28 cellular contexts compared by ENCODE assay signal in the genomic region with DNA sequence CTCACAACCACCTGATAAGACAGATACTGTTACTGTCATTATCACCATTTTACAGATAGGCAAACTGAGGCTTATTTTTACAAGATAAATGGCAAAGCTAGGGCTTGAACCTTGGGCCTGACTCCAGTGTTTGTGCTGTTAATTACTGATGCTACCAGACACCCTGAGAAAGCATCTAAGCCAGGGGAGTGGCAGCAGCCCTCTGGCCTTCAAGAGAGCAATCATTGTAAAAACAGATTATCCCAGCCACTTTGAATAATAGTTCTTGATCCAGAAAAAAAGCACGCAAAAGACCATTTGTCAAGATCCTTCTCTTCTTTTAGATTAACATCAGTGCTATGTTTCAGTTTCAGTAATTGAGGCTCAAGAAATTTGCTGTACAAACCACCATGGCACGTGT.
"Had no signal": no experiment of that assay in that cellular context is flagged by ENCODE, and none has a peak within 500 bp of the region (broad histone marks: within the 10 kb centered on the region; RNA-seq: fewer than 3 reads in every experiment).

No MANE protein-coding gene starts in this region.

- H3K4me3 ChIP-seq: adrenal gland, MG63, Peyer's patch, SJCRH30 had no signal

- H3K9me3 ChIP-seq: adrenal gland, MG63, Peyer's patch, SJCRH30, SK-N-SH had no signal

- H3K27me3 ChIP-seq: adrenal gland, MG63, Peyer's patch, SJCRH30 had no signal

- ATAC-seq: activated CD4-positive, alpha-beta T cell treated with anti-CD3 and anti-CD28 coated beads for 36 hours; activated CD8-positive, alpha-beta T cell treated with anti-CD3 and anti-CD28 coated beads for 36 hours; activated T-cell treated with anti-CD3 and anti-CD28 coated beads, Interleukin-2, amount 50 U/mL, for 72 hours had no signal

- H3K27ac ChIP-seq: adrenal gland, Peyer's patch, RWPE1, SJCRH30, VCaP had no signal

- H3K27ac Mint-ChIP-seq: activated CD4-positive, alpha-beta T cell treated with anti-CD3 and anti-CD28 coated beads for 36 hours; activated CD8-positive, alpha-beta T cell treated with anti-CD3 and anti-CD28 coated beads for 36 hours; activated naive CD8-positive, alpha-beta T cell treated with anti-CD3 and anti-CD28 coated beads, Interleukin-2, amount 10 ng/mL, durations not matched to agents 7 days and 5 days; activated T-cell treated with anti-CD3 and anti-CD28 coated beads, Interleukin-2, amount 50 U/mL, for 72 hours had no signal

- H3K9me3 Mint-ChIP-seq: activated CD8-positive, alpha-beta T cell treated with anti-CD3 and anti-CD28 coated beads for 36 hours; activated naive CD8-positive, alpha-beta T cell treated with anti-CD3 and anti-CD28 coated beads, Interleukin-2, amount 10 ng/mL, durations not matched to agents 7 days and 5 days had no signal

- H3K4me1 Mint-ChIP-seq: activated CD4-positive, alpha-beta T cell treated with anti-CD3 and anti-CD28 coated beads for 36 hours; activated naive CD8-positive, alpha-beta T cell treated with anti-CD3 and anti-CD28 coated beads, Interleukin-2, amount 10 ng/mL, durations not matched to agents 7 days and 5 days had no signal

- H3K36me3 Mint-ChIP-seq: activated naive CD8-positive, alpha-beta T cell treated with anti-CD3 and anti-CD28 coated beads, Interleukin-2, amount 10 ng/mL, durations not matched to agents 7 days and 5 days had no signal

- H3K9ac ChIP-seq: SK-N-SH had no signal

- H3K36me3 ChIP-seq: adrenal gland, MG63, Peyer's patch, SJCRH30 had no signal

- H3K4me2 ChIP-seq: SK-N-SH had no signal

- DNase-seq: activated CD4-positive, alpha-beta T cell treated with anti-CD3 and anti-CD28 coated beads for 36 hours; activated CD4-positive, alpha-beta T cell treated with anti-CD3 and anti-CD28 coated beads, Interleukin-2, amount 50 U/mL, for 1 hour; activated CD8-positive, alpha-beta memory T cell treated with anti-CD3 and anti-CD28 coated beads, Interleukin-2, amount 50 U/mL, for 4 hours; activated CD8-positive, alpha-beta T cell treated with anti-CD3 and anti-CD28 coated beads for 36 hours; activated naive CD4-positive, alpha-beta T cell treated with anti-CD3 and anti-CD28 coated beads, Interleukin-2, amount 50 U/mL, for 16 hours; activated naive CD8-positive, alpha-beta T cell treated with anti-CD3 and anti-CD28 coated beads, Interleukin-2, amount 10 ng/mL, durations not matched to agents 7 days and 5 days; activated T-cell treated with anti-CD3 and anti-CD28 coated beads, Interleukin-2, amount 50 U/mL, for 72 hours; adrenal gland; anterior cingulate cortex; cerebellar nuclear complex; MV-4-11; NCI-H1092 treated with DMSO at 0.1 percent for 48 hours; NCI-H1417 treated with DMSO at 0.1 percent for 48 hours; NCI-H1694 treated with DMSO at 0.1 percent for 48 hours; NCI-H2081 treated with DMSO at 0.1 percent for 48 hours; NCI-H446; NCI-H524; NCI-H748 treated with DMSO at 0.1 percent for 48 hours; NK-92 treated with Interleukin-12 subunit alpha and Interleukin-12 subunit beta, amount 100 ng/mL, for 24 hours; OCI-M1; Peyer's patch; Right ventricle myocardium superior; SJCRH30; SK-N-SH; T-helper 1 cell had no signal

- H3K4me3 Mint-ChIP-seq: activated CD4-positive, alpha-beta T cell treated with anti-CD3 and anti-CD28 coated beads for 36 hours; activated CD8-positive, alpha-beta T cell treated with anti-CD3 and anti-CD28 coated beads for 36 hours; activated naive CD8-positive, alpha-beta T cell treated with anti-CD3 and anti-CD28 coated beads, Interleukin-2, amount 10 ng/mL, durations not matched to agents 7 days and 5 days; activated T-cell treated with anti-CD3 and anti-CD28 coated beads, Interleukin-2, amount 50 U/mL, for 72 hours had no signal
